In the genomic region with DNA sequence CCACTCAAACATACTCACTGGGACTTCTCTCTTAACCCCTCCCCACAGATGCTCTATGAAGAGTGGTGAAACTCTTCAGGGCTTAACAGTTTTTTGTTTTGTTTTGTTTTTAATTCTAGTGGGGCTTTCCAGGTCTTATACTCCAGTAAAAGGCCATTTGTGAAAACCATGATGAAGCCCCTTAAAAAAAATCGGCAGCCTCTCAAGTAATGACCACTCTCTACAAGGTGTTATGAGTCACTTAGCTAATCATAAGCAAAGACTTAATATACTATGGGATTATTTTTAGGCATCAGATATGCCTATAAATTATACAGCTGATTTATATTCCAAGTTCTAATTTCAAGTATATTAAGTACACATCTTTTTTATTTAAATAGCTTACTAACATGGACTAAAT, we compare ENCODE assay signal across 20 cellular contexts.
"Had no signal": no experiment of that assay in that cellular context is flagged by ENCODE, and none has a peak within 500 bp of the region (broad histone marks: within the 10 kb centered on the region; RNA-seq: fewer than 3 reads in every experiment).

No MANE protein-coding gene starts in this region.

- H3K4me3 ChIP-seq: esophagus muscularis mucosa, ovary, spleen, suprapubic skin, tibial artery, upper lobe of right lung had no signal

- ATAC-seq: activated CD4-positive, alpha-beta T cell treated with anti-CD3 and anti-CD28 coated beads for 36 hours; foreskin keratinocyte; left cardiac atrium; naive thymus-derived CD4-positive, alpha-beta T cell; upper lobe of right lung had no signal

- H3K27me3 ChIP-seq: esophagus muscularis mucosa, foreskin keratinocyte, ovary, spleen, suprapubic skin, tibial artery, upper lobe of right lung had no signal

- DNase-seq: activated CD4-positive, alpha-beta T cell treated with anti-CD3 and anti-CD28 coated beads for 36 hours; activated CD4-positive, CD25-positive, alpha-beta regulatory T cell; activated CD8-positive, alpha-beta memory T cell treated with anti-CD3 and anti-CD28 coated beads for 24 hours; activated effector memory CD4-positive, alpha-beta T cell treated with Interleukin-2 at 50 U/mL for 16 hours; activated naive CD4-positive, alpha-beta T cell treated with Interleukin-2 at 50 U/mL for 16 hours; anterior cingulate cortex; dermis blood vessel endothelial cell; effector CD4-positive, alpha-beta T cell; foreskin keratinocyte; left cardiac atrium; midbrain; naive thymus-derived CD4-positive, alpha-beta T cell; ovary; spleen; stimulated activated naive CD4-positive, alpha-beta T cell; T-helper 1 cell; tibial artery; upper lobe of right lung had no signal

- H3K27ac ChIP-seq: foreskin keratinocyte, ovary, spleen, suprapubic skin, upper lobe of right lung had no signal

- H3K9me3 ChIP-seq: esophagus muscularis mucosa, ovary, spleen, suprapubic skin, tibial artery, upper lobe of right lung had no signal

- H3K36me3 ChIP-seq: esophagus muscularis mucosa, ovary, spleen, tibial artery, upper lobe of right lung had no signal
